Comparison of ENCODE assay signal across 26 cellular contexts in the genomic region with DNA sequence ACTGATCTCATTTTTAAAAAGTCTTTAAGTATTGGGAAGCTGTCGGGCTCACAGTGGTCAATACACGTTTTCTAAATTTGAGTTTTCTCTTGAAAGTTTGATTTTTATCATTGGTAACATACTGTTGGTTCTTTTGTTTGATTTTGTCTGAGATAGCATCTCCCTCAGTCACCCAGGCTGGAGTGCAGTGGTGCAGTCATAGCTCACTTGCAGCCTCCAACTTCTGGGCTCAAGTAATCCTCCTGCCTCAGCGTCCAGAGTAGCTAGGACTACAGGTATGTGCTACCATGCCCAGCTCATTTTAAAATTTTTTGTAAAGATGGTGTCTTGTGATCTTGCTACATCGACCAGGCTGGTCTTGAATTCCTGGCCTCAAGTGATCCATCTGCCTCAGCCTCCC.
"Had no signal": no experiment of that assay in that cellular context is flagged by ENCODE, and none has a peak within 500 bp of the region (broad histone marks: within the 10 kb centered on the region; RNA-seq: fewer than 3 reads in every experiment).

No MANE protein-coding gene starts in this region.

- H3K27ac Mint-ChIP-seq: activated naive CD8-positive, alpha-beta T cell treated with anti-CD3 and anti-CD28 coated beads, Interleukin-2, amount 10 ng/mL, durations not matched to agents 7 days and 5 days; activated T-helper 1 cell treated with anti-CD3 and anti-CD28 coated beads, Interleukin-12 subunit alpha, Interleukin-12 subunit beta, Interleukin-2, Interleukin-4 antibody, amounts not matched to agents 30 ng/mL and 10 ng/mL and 1 ng/mL, durations not matched to agents 14 hours and 24 hours and 36 hours; endodermal cell; nephron; type B pancreatic cell; WTC11 had no signal

- H3K9me3 Mint-ChIP-seq: activated naive CD8-positive, alpha-beta T cell treated with anti-CD3 and anti-CD28 coated beads, Interleukin-2, amount 10 ng/mL, durations not matched to agents 7 days and 5 days; activated T-helper 1 cell treated with anti-CD3 and anti-CD28 coated beads, Interleukin-12 subunit alpha, Interleukin-12 subunit beta, Interleukin-2, Interleukin-4 antibody, amounts not matched to agents 30 ng/mL and 10 ng/mL and 1 ng/mL, durations not matched to agents 14 hours and 24 hours and 36 hours; endodermal cell; nephron had no signal

- H3K9me3 ChIP-seq: esophagus squamous epithelium, gastrocnemius medialis, left ventricle myocardium inferior, right lobe of liver, thoracic aorta, vagina had no signal

- H3K4me1 Mint-ChIP-seq: WTC11 had no signal

- DNase-seq: activated CD4-positive, alpha-beta T cell treated with anti-CD3 and anti-CD28 coated beads for 4 hours; activated CD4-positive, alpha-beta T cell treated with anti-CD3 and anti-CD28 coated beads, Interleukin-2, amount 50 U/mL, for 48 hours; activated CD8-positive, alpha-beta memory T cell treated with anti-CD3 and anti-CD28 coated beads, Interleukin-2, amount 50 U/mL, for 48 hours; activated gamma-delta T cell treated with Interleukin-2 at 50 U/mL for 16 hours; activated naive CD8-positive, alpha-beta T cell treated with anti-CD3 and anti-CD28 coated beads, Interleukin-2, amount 10 ng/mL, durations not matched to agents 7 days and 5 days; amygdala; cerebellar nuclear complex; endodermal cell; esophagus squamous epithelium; gastrocnemius medialis; hippocampal formation; left ventricle myocardium inferior; nucleus accumbens; right lobe of liver; small intestine; stimulated activated CD4-positive, alpha-beta T cell treated with anti-CD3 and anti-CD28 coated beads, Interleukin-2, amount 100 ng/mL, for 24 hours; stimulated activated naive CD4-positive, alpha-beta T cell treated with Interleukin-2 at 50 U/mL for 16 hours; T-helper 1 cell; T1000 had no signal

- H3K27me3 ChIP-seq: esophagus squamous epithelium, gastrocnemius medialis, right lobe of liver, vagina had no signal

- H3K4me1 ChIP-seq: left ventricle myocardium inferior, right lobe of liver, vagina had no signal

- ATAC-seq: gastrocnemius medialis, right lobe of liver, WTC11 had no signal

- H3K27me3 Mint-ChIP-seq: activated naive CD8-positive, alpha-beta T cell treated with anti-CD3 and anti-CD28 coated beads, Interleukin-2, amount 10 ng/mL, durations not matched to agents 7 days and 5 days; type B pancreatic cell had no signal

- H3K4me3 ChIP-seq: coronary artery, esophagus squamous epithelium, gastrocnemius medialis, left ventricle myocardium inferior, right lobe of liver, thoracic aorta, vagina had no signal

- H3K4me3 Mint-ChIP-seq: activated naive CD8-positive, alpha-beta T cell treated with anti-CD3 and anti-CD28 coated beads, Interleukin-2, amount 10 ng/mL, durations not matched to agents 7 days and 5 days; activated T-helper 1 cell treated with anti-CD3 and anti-CD28 coated beads, Interleukin-12 subunit alpha, Interleukin-12 subunit beta, Interleukin-2, Interleukin-4 antibody, amounts not matched to agents 30 ng/mL and 10 ng/mL and 1 ng/mL, durations not matched to agents 14 hours and 24 hours and 36 hours; endodermal cell; nephron; type B pancreatic cell; WTC11 had no signal

- H3K27ac ChIP-seq: coronary artery, esophagus squamous epithelium, gastrocnemius medialis, left ventricle myocardium inferior, right lobe of liver, thoracic aorta, vagina had no signal
